ENCODE assay signal across 32 cellular contexts in the genomic region with DNA sequence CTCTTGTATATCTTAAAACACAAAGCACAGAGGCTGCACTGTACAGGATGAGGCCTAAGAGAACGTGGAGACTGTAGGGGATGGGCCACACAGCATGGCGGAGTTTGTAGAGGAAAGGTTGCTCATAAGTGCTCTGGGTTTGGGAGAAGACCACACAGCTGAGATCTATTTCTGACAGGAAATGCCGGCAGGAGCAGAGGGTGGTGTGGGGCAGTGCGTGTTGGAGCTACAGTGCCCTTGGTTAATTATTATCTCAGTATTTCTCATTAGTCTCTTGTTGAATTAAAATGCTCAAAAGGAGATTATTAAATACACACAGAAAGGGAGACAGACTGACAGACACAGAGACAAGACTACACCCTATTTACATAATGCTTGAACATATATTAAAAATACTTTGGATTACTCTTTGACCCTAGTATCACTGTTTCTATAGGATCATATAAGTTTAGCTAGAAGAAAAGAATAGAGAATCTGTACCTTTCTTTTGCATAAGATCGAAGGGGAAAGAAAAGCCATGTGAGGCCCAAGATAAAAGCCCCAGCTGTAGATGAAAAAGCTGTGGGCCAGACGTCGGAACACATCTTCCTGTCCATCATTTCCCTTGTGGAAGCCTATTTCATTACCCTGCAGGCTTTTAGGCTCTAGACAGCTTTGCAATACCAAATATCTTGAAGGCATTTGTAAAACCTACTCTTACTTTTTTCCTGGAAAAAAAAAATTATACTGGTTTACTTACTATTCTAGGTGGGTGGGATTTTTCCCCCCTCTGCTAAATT. TPM values are rescaled to one million over a fixed set of nuclear protein-coding genes. Genes with fewer than 3 reads are reported as not detected.
DNase-seq lines count a peak whose midpoint lies in the region; FAIRE-seq and TF ChIP-seq lines count a peak whose summit lies in the region.
"Had no signal": no experiment of that assay in that cellular context is flagged by ENCODE, and none has a peak within 500 bp of the region (broad histone marks: within the 10 kb centered on the region; RNA-seq: fewer than 3 reads in every experiment).

No MANE protein-coding gene starts in this region.

- peaks cover 66% of the 10 kb centered on the region for H3K4me1 ChIP-seq in SJSA1 (replicated peaks)
- peaks cover 40% of the 10 kb centered on the region for H3K4me1 ChIP-seq in GM23248 (ENCODE audit: insufficient read depth)
- H3K4me1 ChIP-seq: BLaER1, breast epithelium, spleen had no signal

- H3K27ac Mint-ChIP-seq in nephron: peak overlapping the region; percentile 75 to 87 (median 81)
- H3K27ac Mint-ChIP-seq: activated naive CD4-positive, alpha-beta T cell treated with anti-CD3 and anti-CD28 coated beads for 36 hours; activated T-helper 1 cell treated with anti-CD3 and anti-CD28 coated beads, Interleukin-12 subunit alpha, Interleukin-12 subunit beta, Interleukin-2, Interleukin-4 antibody, amounts not matched to agents 30 ng/mL and 10 ng/mL and 1 ng/mL, durations not matched to agents 14 hours and 24 hours and 36 hours; effector memory CD8-positive, alpha-beta T cell; natural killer cell; T-helper 1 cell treated with Interleukin-12 subunit alpha and Interleukin-12 subunit beta and Interleukin-4 antibody, amounts not matched to agents 30 μg/mL and 1 μg/mL, for 36 hours had no signal

- peak overlapping the region in 2 of 3 experiments; percentile 10 to 49 for H3K4me3 Mint-ChIP-seq in nephron
- H3K4me3 Mint-ChIP-seq: activated naive CD4-positive, alpha-beta T cell treated with anti-CD3 and anti-CD28 coated beads for 36 hours; activated T-helper 1 cell treated with anti-CD3 and anti-CD28 coated beads, Interleukin-12 subunit alpha, Interleukin-12 subunit beta, Interleukin-2, Interleukin-4 antibody, amounts not matched to agents 30 ng/mL and 10 ng/mL and 1 ng/mL, durations not matched to agents 14 hours and 24 hours and 36 hours; effector memory CD8-positive, alpha-beta T cell; natural killer cell; T-helper 1 cell treated with Interleukin-12 subunit alpha and Interleukin-12 subunit beta and Interleukin-4 antibody, amounts not matched to agents 30 μg/mL and 1 μg/mL, for 36 hours had no signal

- FAIRE-seq in islet of Langerhans (lab: Jason Lieb, UNC): peak; percentile 76
- FAIRE-seq: H1, TTC549 had no signal

- peaks cover 4% of the 10 kb centered on the region for H3K27me3 Mint-ChIP-seq in nephron (ENCODE audit: low read depth)

- H3K36me3 Mint-ChIP-seq in nephron (ENCODE audit: low read depth): no peaks in the 10 kb centered on the region
- H3K36me3 Mint-ChIP-seq: natural killer cell had no signal

- H3K4me3 ChIP-seq in SJSA1 (no peak overlapping the region), GM23248 (no peak overlapping the region)
- H3K4me3 ChIP-seq: BLaER1, breast epithelium, heart right ventricle, spleen had no signal

- H3K27me3 ChIP-seq in SJSA1 (replicated peaks) (no peaks in the 10 kb centered on the region), GM23248 (replicated peaks; ENCODE audit: insufficient read depth) (no peaks in the 10 kb centered on the region)
- H3K27me3 ChIP-seq: BLaER1, breast epithelium, heart right ventricle, spleen had no signal

- TF ChIP-seq CTCF in nephron (IDR thresholded peaks at IDR 0.05; ENCODE audit: unreplicated experiment in 3 of 3): no peak

- H3K27ac ChIP-seq in SJSA1 (peak overlapping the region; percentile 30), GM23248 (no peak overlapping the region)
- H3K27ac ChIP-seq: BLaER1, breast epithelium, spleen had no signal

- peaks cover 95% of the 10 kb centered on the region for H3K79me2 ChIP-seq in GM23248 (ENCODE audit: insufficient read depth)

- H2AFZ ChIP-seq in GM23248: no peak overlapping the region

- in situ Hi-C loops in GM23248 (cut with MboI): no loop called here

- DNase-seq in DMS53 treated with DMSO at 0.1 percent for 48 hours (lab: John Stamatoyannopoulos, UW; ENCODE audit: unreplicated experiment): peak; percentile 31
- DNase-seq in SJSA1 (ENCODE audit: low read depth in 1 of 2, low spot score in 2 of 2): peak in 1 of 2 experiments; percentile 47
- DNase-seq in NCI-H526 treated with DMSO at 0.1 percent for 48 hours (lab: John Stamatoyannopoulos, UW): no peak
- no peak for DNase-seq in GM19238 (ENCODE audit: insufficient read length, low spot score)
- no peak for DNase-seq in GM23248
- no peak for DNase-seq in D341Med (ENCODE audit: low spot score)
- DNase-seq: activated CD4-positive, alpha-beta T cell treated with anti-CD3 and anti-CD28 coated beads, Interleukin-2, amount 50 U/mL, for 48 hours; activated CD8-positive, alpha-beta memory T cell treated with anti-CD3 and anti-CD28 coated beads, Interleukin-2, amount 50 U/mL, for 4 hours; activated naive CD4-positive, alpha-beta T cell treated with anti-CD3 and anti-CD28 coated beads for 36 hours; amniotic stem cell; cortex of kidney; DND-41; effector memory CD8-positive, alpha-beta T cell; heart right ventricle; left colon; midbrain; natural killer cell; NCI-H2171 treated with DMSO at 0.1 percent for 48 hours; NCI-H510A treated with DMSO at 0.1 percent for 48 hours; PC-3; retina; SHP77 treated with DMSO at 0.1 percent for 48 hours; spleen; trophoblast cell had no signal

- no peaks in the 10 kb centered on the region for H3K36me3 ChIP-seq in SJSA1
- no peaks in the 10 kb centered on the region for H3K36me3 ChIP-seq in GM23248 (ENCODE audit: low read depth)
- H3K36me3 ChIP-seq: BLaER1, breast epithelium, heart right ventricle, spleen had no signal

- H3K9me3 ChIP-seq in SJSA1 (replicated peaks) (no peaks in the 10 kb centered on the region), GM23248 (ENCODE audit: low read depth) (no peaks in the 10 kb centered on the region)
- H3K9me3 ChIP-seq: BLaER1, breast epithelium, heart right ventricle, spleen had no signal

- H3K4me1 Mint-ChIP-seq in nephron: peaks cover 81% of the 10 kb centered on the region
- H3K4me1 Mint-ChIP-seq: natural killer cell had no signal

- no peaks in the 10 kb centered on the region for H3K9me2 ChIP-seq in GM23248 (ENCODE audit: insufficient read depth)

- WGBS in GM23248 (ENCODE audit: low coverage in 1 of 2, low lambda C conversion rate in 2 of 2, missing lambda C conversion rate in 2 of 2), 2 experiments: 95 to 96% methylated on average over 7 of the region's 7 CpGs

- H4K20me1 ChIP-seq in GM23248 (ENCODE audit: insufficient read depth): no peaks in the 10 kb centered on the region
- H4K20me1 ChIP-seq: BLaER1 had no signal

- H3K9me3 Mint-ChIP-seq in nephron: no peaks in the 10 kb centered on the region
- H3K9me3 Mint-ChIP-seq: activated naive CD4-positive, alpha-beta T cell treated with anti-CD3 and anti-CD28 coated beads for 36 hours; activated T-helper 1 cell treated with anti-CD3 and anti-CD28 coated beads, Interleukin-12 subunit alpha, Interleukin-12 subunit beta, Interleukin-2, Interleukin-4 antibody, amounts not matched to agents 30 ng/mL and 10 ng/mL and 1 ng/mL, durations not matched to agents 14 hours and 24 hours and 36 hours; natural killer cell; T-helper 1 cell treated with Interleukin-12 subunit alpha and Interleukin-12 subunit beta and Interleukin-4 antibody, amounts not matched to agents 30 μg/mL and 1 μg/mL, for 36 hours had no signal

- no peak overlapping the region for H3K9ac ChIP-seq in GM23248
- H3K9ac ChIP-seq: BLaER1 had no signal

- H3K4me2 ChIP-seq in GM23248 (ENCODE audit: unreplicated experiment): no peak overlapping the region
- H3K4me2 ChIP-seq: BLaER1 had no signal

- peaks cover 26% of the 10 kb centered on the region for H3F3A ChIP-seq in GM23248 (ENCODE audit: insufficient read depth)

RNA-seq across cellular contexts. Expression of a gene that starts 9.8 kb away (rescaled TPM):
- total RNA-seq in SJSA1 (2014; rRNA removed; shearing (Covaris generic)): 18.2 and 35.7 TPM in 2 replicates
- 12.5 and 13.1 TPM in 2 replicates for total RNA-seq in GM23248 (2014; rRNA removed; shearing (Covaris generic))
- polyA plus RNA-seq in GM23248 (2016; fragmentation: Nextera tagmentation; extraction: Ambion mirVana): 14.0 and 16.7 TPM in 2 replicates
- total RNA-seq: natural killer cell had no signal
